22 cellular contexts compared by ENCODE assay signal in genomic region chr12:67420506-67420905, GRCh38.
"Had no signal": no experiment of that assay in that cellular context is flagged by ENCODE, and none has a peak within 500 bp of the region (broad histone marks: within the 10 kb centered on the region; RNA-seq: fewer than 3 reads in every experiment).

No MANE protein-coding gene starts in this region.

- H3K27me3 Mint-ChIP-seq: activated CD4-positive, alpha-beta memory T cell treated with anti-CD3 and anti-CD28 coated beads for 36 hours; activated naive CD8-positive, alpha-beta T cell treated with anti-CD3 and anti-CD28 coated beads, Interleukin-2, amount 50 U/mL, for 24 hours; central memory CD8-positive, alpha-beta T cell had no signal

- H3K4me3 Mint-ChIP-seq: activated B cell treated with CpG ODN at 0.5 μM for 24 hours; activated CD4-positive, alpha-beta memory T cell treated with anti-CD3 and anti-CD28 coated beads for 36 hours; activated CD4-positive, alpha-beta T cell treated with anti-CD3 and anti-CD28 coated beads, Interleukin-2, amount 10 ng/mL, durations not matched to agents 24 days and 14 days; activated naive CD8-positive, alpha-beta T cell treated with anti-CD3 and anti-CD28 coated beads, Interleukin-2, amount 50 U/mL, for 24 hours; activated T-cell treated with anti-CD3 and anti-CD28 coated beads, Interleukin-2, amount 50 U/mL, for 4 hours; brain; central memory CD8-positive, alpha-beta T cell had no signal

- H3K27ac ChIP-seq: ascending aorta, SJSA1 had no signal

- ATAC-seq: activated naive CD4-positive, alpha-beta T cell treated with anti-CD3 and anti-CD28 coated beads, Interleukin-2, amount 50 U/mL, for 72 hours; activated naive CD8-positive, alpha-beta T cell treated with anti-CD3 and anti-CD28 coated beads, Interleukin-2, amount 50 U/mL, for 24 hours; activated T-cell treated with anti-CD3 and anti-CD28 coated beads, Interleukin-2, amount 50 U/mL, for 4 hours; PC-3; SK-N-SH treated with all-trans-retinoic acid at 6 μM for 48 hours had no signal

- H3K36me3 Mint-ChIP-seq: activated CD4-positive, alpha-beta memory T cell treated with anti-CD3 and anti-CD28 coated beads for 36 hours; activated naive CD4-positive, alpha-beta T cell treated with anti-CD3 and anti-CD28 coated beads, Interleukin-2, amount 50 U/mL, for 72 hours; brain had no signal

- H3K4me1 ChIP-seq: ascending aorta, SJSA1 had no signal

- DNase-seq: activated B cell treated with CpG ODN at 0.5 μM for 24 hours; activated CD4-positive, alpha-beta memory T cell treated with anti-CD3 and anti-CD28 coated beads for 36 hours; activated CD4-positive, alpha-beta T cell treated with anti-CD3 and anti-CD28 coated beads for 1 hour; activated CD4-positive, alpha-beta T cell treated with anti-CD3 and anti-CD28 coated beads, Interleukin-2, amount 10 ng/mL, durations not matched to agents 24 days and 14 days; activated CD8-positive, alpha-beta memory T cell treated with anti-CD3 and anti-CD28 coated beads for 24 hours; activated effector memory CD4-positive, alpha-beta T cell treated with anti-CD3 and anti-CD28 coated beads, Interleukin-2, amount 50 U/mL, for 16 hours; activated naive CD4-positive, alpha-beta T cell treated with Interleukin-2 at 50 U/mL for 16 hours; activated naive CD8-positive, alpha-beta T cell treated with anti-CD3 and anti-CD28 coated beads, Interleukin-2, amount 50 U/mL, for 24 hours; activated T-cell treated with anti-CD3 and anti-CD28 coated beads, Interleukin-2, amount 50 U/mL, for 4 hours; amniotic stem cell; NCI-H1048; NCI-H187 treated with DMSO at 0.1 percent for 48 hours; NCI-H446; PC-3; SHP77; SW 1271 had no signal

- H3K9me3 Mint-ChIP-seq: activated B cell treated with CpG ODN at 0.5 μM for 24 hours; activated CD4-positive, alpha-beta memory T cell treated with anti-CD3 and anti-CD28 coated beads for 36 hours; activated CD4-positive, alpha-beta T cell treated with anti-CD3 and anti-CD28 coated beads, Interleukin-2, amount 10 ng/mL, durations not matched to agents 24 days and 14 days; activated naive CD4-positive, alpha-beta T cell treated with anti-CD3 and anti-CD28 coated beads, Interleukin-2, amount 50 U/mL, for 72 hours; activated T-cell treated with anti-CD3 and anti-CD28 coated beads, Interleukin-2, amount 50 U/mL, for 4 hours; central memory CD8-positive, alpha-beta T cell had no signal

- H3K27ac Mint-ChIP-seq: activated B cell treated with CpG ODN at 0.5 μM for 24 hours; activated CD4-positive, alpha-beta memory T cell treated with anti-CD3 and anti-CD28 coated beads for 36 hours; activated CD4-positive, alpha-beta T cell treated with anti-CD3 and anti-CD28 coated beads, Interleukin-2, amount 10 ng/mL, durations not matched to agents 24 days and 14 days; activated naive CD4-positive, alpha-beta T cell treated with anti-CD3 and anti-CD28 coated beads, Interleukin-2, amount 50 U/mL, for 72 hours; activated naive CD8-positive, alpha-beta T cell treated with anti-CD3 and anti-CD28 coated beads, Interleukin-2, amount 50 U/mL, for 24 hours had no signal

- H3K4me3 ChIP-seq: ascending aorta, SJSA1 had no signal

- H3K4me1 Mint-ChIP-seq: activated B cell treated with CpG ODN at 0.5 μM for 24 hours; activated CD4-positive, alpha-beta T cell treated with anti-CD3 and anti-CD28 coated beads, Interleukin-2, amount 10 ng/mL, durations not matched to agents 24 days and 14 days; activated naive CD8-positive, alpha-beta T cell treated with anti-CD3 and anti-CD28 coated beads, Interleukin-2, amount 50 U/mL, for 24 hours; central memory CD8-positive, alpha-beta T cell had no signal

- H3K27me3 ChIP-seq: ascending aorta, SJSA1 had no signal

- H3K9me3 ChIP-seq: ascending aorta, SJSA1 had no signal

- H3K36me3 ChIP-seq: ascending aorta, SJSA1 had no signal
